In genomic region chr7:92837214-92837749, GRCh38 we compare ENCODE assay signal across 7 cellular contexts. TPM values are rescaled to one million over a fixed set of nuclear protein-coding genes. Genes with fewer than 3 reads are reported as not detected.
DNase-seq lines count a peak whose midpoint lies in the region; ATAC-seq and TF ChIP-seq lines count a peak whose summit lies in the region.

No MANE protein-coding gene starts in this region.

- peaks cover 15% of the 10 kb centered on the region for H3F3A ChIP-seq in GM23248 (ENCODE audit: insufficient read depth)

- no peak for ATAC-seq in naive thymus-derived CD8-positive, alpha-beta T cell
- no peak for ATAC-seq in HG03457 (IDR thresholded peaks at IDR 0.05; ENCODE audit: unreplicated experiment)

- peaks cover 0 to 4% (median 0%) of the 10 kb centered on the region in 3 donors for H3K36me3 Mint-ChIP-seq in naive thymus-derived CD8-positive, alpha-beta T cell

- H3K9me2 ChIP-seq in GM23248 (ENCODE audit: insufficient read depth) = no peaks in the 10 kb centered on the region

- H3K27me3 ChIP-seq in GM23248 (replicated peaks; ENCODE audit: insufficient read depth) = no peaks in the 10 kb centered on the region

- H3K36me3 ChIP-seq in GM23248 (ENCODE audit: low read depth) = no peaks in the 10 kb centered on the region

- 2% methylated on average over 4 of the region's 4 CpGs for WGBS in GM23248 (ENCODE audit: low coverage in 1 of 2, low lambda C conversion rate in 2 of 2, missing lambda C conversion rate in 2 of 2), 2 experiments

- H3K4me3 ChIP-seq in GM23248 = peak overlapping the region; percentile 88
- H3K4me3 ChIP-seq in choroid plexus epithelial cell (ENCODE audit: low read depth, low read length) = peak overlapping the region; percentile 85

- H3K4me3 Mint-ChIP-seq in naive thymus-derived CD8-positive, alpha-beta T cell = peak overlapping the region; percentile 80 to 95 (median 87)

- peaks cover 34% of the 10 kb centered on the region for H3K79me2 ChIP-seq in GM23248 (ENCODE audit: insufficient read depth)

- peak overlapping the region; percentile 92 for H3K4me2 ChIP-seq in GM23248 (ENCODE audit: unreplicated experiment)

- POLR2A ChIA-PET in naive thymus-derived CD8-positive, alpha-beta T cell (lab: Charles Lee) = interaction anchor here (0.7 to 1.6 kb wide), 4 partner anchors 124 to 395 kb away, joined by 3 to 8 read pairs (median 3); partner anchors contain the start of genes PEX1, RBM48 and VPS50

- in situ Hi-C loops in GM23248 (cut with MboI) = loop anchor here (10.0 kb wide), 3 partner anchors 142 to 218 kb away; no protein-coding TSS in a partner anchor

- peak overlapping the region; percentile 77 for H2AFZ ChIP-seq in GM23248

- peak overlapping the region; percentile 91 for H3K9ac ChIP-seq in GM23248

- H3K27ac ChIP-seq in GM23248 = peak overlapping the region; percentile 87

- no peaks in the 10 kb centered on the region for H3K9me3 ChIP-seq in GM23248 (ENCODE audit: low read depth)

- H3K4me1 Mint-ChIP-seq in naive thymus-derived CD8-positive, alpha-beta T cell = peaks cover 16 to 36% (median 20%) of the 10 kb centered on the region in 4 donors

- H3K9me3 Mint-ChIP-seq in naive thymus-derived CD8-positive, alpha-beta T cell = no peaks in the 10 kb centered on the region

- peaks cover 7% of the 10 kb centered on the region; the same call in 1 of the 2 replicates for H3K4me1 ChIP-seq in GM23248 (ENCODE audit: insufficient read depth)

- H3K27me3 Mint-ChIP-seq in naive thymus-derived CD8-positive, alpha-beta T cell = peaks cover 0 to 12% (median 4%) of the 10 kb centered on the region in 5 donors

- H3K27ac Mint-ChIP-seq in naive thymus-derived CD8-positive, alpha-beta T cell = peak overlapping the region; percentile 57 to 90 (median 78)

- peak; percentile 51 for DNase-seq in GM23248
- DNase-seq in NOMO-1 (lab: John Stamatoyannopoulos, UW; ENCODE audit: unreplicated experiment in 2 of 2) = peak; percentile 75 to 82
- peak; percentile 62 for DNase-seq in choroid plexus epithelial cell (ENCODE audit: low read depth)
- peak in 2 of 10 donors; percentile 9 to 13 for DNase-seq in naive thymus-derived CD8-positive, alpha-beta T cell
- DNase-seq in A172 (ENCODE audit: low spot score) = no peak
- DNase-seq in NK-92 (lab: John Stamatoyannopoulos, UW; ENCODE audit: unreplicated experiment) = no peak

- no peaks in the 10 kb centered on the region for H4K20me1 ChIP-seq in GM23248 (ENCODE audit: insufficient read depth)

- TF ChIP-seq CTCF in choroid plexus epithelial cell (conservative IDR thresholded peaks at IDR 0.05; ENCODE audit: low read depth, low read length) = peak; percentile 1

RNA-seq across cellular contexts. Expression of gene CDK6, which starts 0.9 kb away (rescaled TPM):
- total RNA-seq in GM23248 (2014; rRNA removed; shearing (Covaris generic)) = 61.5 and 77.0 TPM in 2 replicates
- 16.1 and 17.8 TPM in 2 replicates for polyA plus RNA-seq in GM23248 (2016; fragmentation: Nextera tagmentation; extraction: Ambion mirVana)
- 10 to 100 TPM; 12.4 to 12.9 TPM for total RNA-seq in naive thymus-derived CD8-positive, alpha-beta T cell
- 10 to 100 TPM; 10.1 to 29.4 (median 17.7) TPM for polyA plus RNA-seq in naive thymus-derived CD8-positive, alpha-beta T cell
- total RNA-seq in A172 (2014; rRNA removed; shearing (Covaris generic)) = 136 and 140 TPM in 2 replicates

Comparison
In these comparisons a context has a peak if more than half of its experiments do, and no peak if none do; other contexts are left out.
1. DNase-seq: peak in GM23248 (single experiment), NOMO-1 (2 of 2) and choroid plexus epithelial cell (single experiment); none in A172 (single experiment) and NK-92 (single experiment).